In the genomic region with DNA sequence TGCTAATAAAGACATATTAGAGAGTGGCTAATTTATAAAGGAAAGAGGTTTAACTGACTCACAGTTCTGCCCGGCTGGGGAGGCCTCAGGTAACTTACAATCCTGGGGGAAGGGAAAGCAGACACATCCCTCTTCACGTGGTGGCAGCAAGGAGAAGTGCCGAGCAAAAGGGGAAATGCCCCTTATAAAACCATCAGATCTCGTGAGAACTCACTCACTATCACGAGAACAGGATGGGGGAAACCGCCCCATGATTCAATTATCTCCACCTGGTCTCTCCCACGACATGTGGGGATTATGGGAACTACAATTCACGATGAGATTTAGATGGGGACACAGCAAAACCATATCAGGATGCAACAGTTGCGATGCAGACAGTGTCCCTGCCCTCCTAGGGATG, we compare ENCODE assay signal across 14 cellular contexts.
DNase-seq lines count a peak whose midpoint lies in the region; TF ChIP-seq lines count a peak whose summit lies in the region.
"Had no signal": no experiment of that assay in that cellular context is flagged by ENCODE, and none has a peak within 500 bp of the region (broad histone marks: within the 10 kb centered on the region; RNA-seq: fewer than 3 reads in every experiment).

No MANE protein-coding gene starts in this region.

- H3K4me3 Mint-ChIP-seq in HFFc6 (no peak overlapping the region), type B pancreatic cell (no peak overlapping the region)
- H3K4me3 Mint-ChIP-seq: CD4-positive, CD25-positive, alpha-beta regulatory T cell; IgD-negative memory B cell had no signal

- H3K9me3 ChIP-seq in Karpas-422 (ENCODE audit: low read length) (no peaks in the 10 kb centered on the region), smooth muscle cell (replicated peaks; ENCODE audit: low read depth) (no peaks in the 10 kb centered on the region)
- H3K9me3 ChIP-seq: BLaER1 treated with 17β-estradiol and CSF1 and Interleukin-3, amounts not matched to agents 10 nM and 100 nM had no signal

- H3F3A ChIP-seq in smooth muscle cell (ENCODE audit: low read depth): no peaks in the 10 kb centered on the region

- TF ChIP-seq CTCF in HFFc6 (IDR thresholded peaks at IDR 0.05) (0 out of 2 replicates have a peak, but pooled peaks have one; percentile 17), type B pancreatic cell (conservative IDR thresholded peaks at IDR 0.05) (peak; percentile 8), smooth muscle cell (IDR thresholded peaks at IDR 0.05; ENCODE audit: borderline replicate concordance, insufficient read depth, poor library complexity, severe bottlenecking) (no peak)

- DNase-seq in HFFc6 (no peak), Karpas-422 (peak; percentile 72), SK-MEL-5 (ENCODE audit: low read depth, low spot score) (peak; percentile 31), type B pancreatic cell (ENCODE audit: extremely low spot score, unreplicated experiment) (no peak), SIG-M5 (lab: John Stamatoyannopoulos, UW) (no peak), smooth muscle cell (lab: John Stamatoyannopoulos, UW; ENCODE audit: unreplicated experiment) (no peak), NCI-H774 (lab: John Stamatoyannopoulos, UW) (no peak)
- DNase-seq: AML-193; CD4-positive, CD25-positive, alpha-beta regulatory T cell; DMS53; GF-D8; GM23248 had no signal

- H3K4me1 ChIP-seq in Karpas-422 (ENCODE audit: low read length) (no peaks in the 10 kb centered on the region), smooth muscle cell (ENCODE audit: low read depth) (peaks cover 8% of the 10 kb centered on the region)

- peaks cover 27% of the 10 kb centered on the region for H3K27me3 Mint-ChIP-seq in HFFc6 (ENCODE audit: insufficient read depth)
- peaks cover 18% of the 10 kb centered on the region for H3K27me3 Mint-ChIP-seq in type B pancreatic cell

- no peak overlapping the region for H3K27ac Mint-ChIP-seq in HFFc6
- H3K27ac Mint-ChIP-seq in type B pancreatic cell: no peak overlapping the region
- H3K27ac Mint-ChIP-seq: CD4-positive, CD25-positive, alpha-beta regulatory T cell; IgD-negative memory B cell had no signal

- in situ Hi-C loops in SK-MEL-5 (cut with HindIII; ENCODE audit: low pct_unique_long_range_greater_than_20kb, low sequenced_read_pairs): no loop called here

- H2AFZ ChIP-seq in Karpas-422 (ENCODE audit: low read length): no peak overlapping the region
- H2AFZ ChIP-seq in smooth muscle cell (ENCODE audit: low read depth): no peak overlapping the region
- H2AFZ ChIP-seq: GM23248 had no signal

- no peaks in the 10 kb centered on the region for H3K36me3 Mint-ChIP-seq in HFFc6 (ENCODE audit: low read depth)
- H3K36me3 Mint-ChIP-seq in type B pancreatic cell: no peaks in the 10 kb centered on the region
- H3K36me3 Mint-ChIP-seq: CD4-positive, CD25-positive, alpha-beta regulatory T cell; IgD-negative memory B cell had no signal

- no peaks in the 10 kb centered on the region for H3K79me2 ChIP-seq in Karpas-422 (ENCODE audit: low read length)
- H3K79me2 ChIP-seq in smooth muscle cell (ENCODE audit: low read depth): no peaks in the 10 kb centered on the region

- H3K9me2 ChIP-seq in Karpas-422 (replicated peaks; ENCODE audit: insufficient read depth, low read length): no peaks in the 10 kb centered on the region

- H3K4me1 Mint-ChIP-seq in HFFc6 (ENCODE audit: low read depth) (no peaks in the 10 kb centered on the region), type B pancreatic cell (ENCODE audit: unreplicated experiment) (peaks cover 31% of the 10 kb centered on the region)
- H3K4me1 Mint-ChIP-seq: CD4-positive, CD25-positive, alpha-beta regulatory T cell had no signal

- H3K9ac ChIP-seq in Karpas-422 (ENCODE audit: low read length) (no peak overlapping the region), smooth muscle cell (ENCODE audit: low read depth) (no peak overlapping the region)
- H3K9ac ChIP-seq: BLaER1 treated with 17β-estradiol and CSF1 and Interleukin-3, amounts not matched to agents 10 nM and 100 nM; GM23248 had no signal

- H3K4me2 ChIP-seq in Karpas-422 (ENCODE audit: low read depth, low read length, poor library complexity, severe bottlenecking) (no peak overlapping the region), smooth muscle cell (no peak overlapping the region)
- H3K4me2 ChIP-seq: BLaER1 treated with 17β-estradiol and CSF1 and Interleukin-3, amounts not matched to agents 10 nM and 100 nM had no signal

- no peak overlapping the region for H3K27ac ChIP-seq in Karpas-422 (ENCODE audit: low read length)
- no peak overlapping the region for H3K27ac ChIP-seq in smooth muscle cell (ENCODE audit: low read depth)
- H3K27ac ChIP-seq: BLaER1 treated with 17β-estradiol and CSF1 and Interleukin-3, amounts not matched to agents 10 nM and 100 nM; GM23248 had no signal

- H3K36me3 ChIP-seq in Karpas-422 (ENCODE audit: insufficient read depth, low read length) (no peaks in the 10 kb centered on the region), smooth muscle cell (ENCODE audit: low read depth) (no peaks in the 10 kb centered on the region)
- H3K36me3 ChIP-seq: BLaER1 treated with 17β-estradiol and CSF1 and Interleukin-3, amounts not matched to agents 10 nM and 100 nM had no signal

- H3K9me3 Mint-ChIP-seq in HFFc6 (no peaks in the 10 kb centered on the region), type B pancreatic cell (no peaks in the 10 kb centered on the region)
- H3K9me3 Mint-ChIP-seq: CD4-positive, CD25-positive, alpha-beta regulatory T cell had no signal

- H3K4me3 ChIP-seq in Karpas-422 (ENCODE audit: low read length) (no peak overlapping the region), smooth muscle cell (no peak overlapping the region)
- H3K4me3 ChIP-seq: BLaER1 treated with 17β-estradiol and CSF1 and Interleukin-3, amounts not matched to agents 10 nM and 100 nM; GM23248 had no signal

- H4K20me1 ChIP-seq in Karpas-422 (ENCODE audit: insufficient read depth, low read depth, low read length) (no peaks in the 10 kb centered on the region), smooth muscle cell (ENCODE audit: low read depth) (no peaks in the 10 kb centered on the region)
- H4K20me1 ChIP-seq: BLaER1 treated with 17β-estradiol and CSF1 and Interleukin-3, amounts not matched to agents 10 nM and 100 nM had no signal

- 68% methylated on average over 9 of the region's 9 CpGs for WGBS in smooth muscle cell (ENCODE audit: low lambda C conversion rate)

- H3K27me3 ChIP-seq in Karpas-422 (ENCODE audit: low read length) (no peaks in the 10 kb centered on the region), smooth muscle cell (ENCODE audit: low read depth) (peaks cover 9% of the 10 kb centered on the region)
- H3K27me3 ChIP-seq: BLaER1 treated with 17β-estradiol and CSF1 and Interleukin-3, amounts not matched to agents 10 nM and 100 nM had no signal

Comparison
In these comparisons a context has a peak if more than half of its experiments do, and no peak if none do; other contexts are left out.
1. DNase-seq: peak in Karpas-422 (single experiment) and SK-MEL-5 (single experiment); none in HFFc6 (single experiment), type B pancreatic cell (single experiment), SIG-M5 (single experiment), smooth muscle cell (single experiment) and NCI-H774 (single experiment).